Comparison of ENCODE assay signal across 8 cellular contexts in genomic region chr3:122416966-122417365, GRCh38. TPM values are rescaled to one million over a fixed set of nuclear protein-coding genes. Genes with fewer than 3 reads are reported as not detected.
DNase-seq lines count a peak whose midpoint lies in the region; ATAC-seq and TF ChIP-seq lines count a peak whose summit lies in the region.

No MANE protein-coding gene starts in this region.

- H3K27me3 ChIP-seq in suprapubic skin = no peaks in the 10 kb centered on the region

- DNase-seq in T-helper 2 cell treated with Interferon-gamma antibody and Interleukin-4, amounts not matched to agents 5 μg/mL and 100 μg/mL, for 36 hours (ENCODE audit: low spot score) = no peak
- DNase-seq in T-helper 2 cell (no peak), iris pigment epithelial cell (ENCODE audit: low read depth) (peak; percentile 15), suprapubic skin (ENCODE audit: low spot score in 2 of 2) (no peak), substantia nigra (lab: John Stamatoyannopoulos, UW) (no peak), dedifferentiated amniotic fluid mesenchymal stem cell (ENCODE audit: extremely low spot score) (no peak)
- no peak for DNase-seq in activated naive CD4-positive, alpha-beta T cell treated with anti-CD3 and anti-CD28 coated beads, Interleukin-2, amount 50 U/mL, for 72 hours (ENCODE audit: low spot score in 2 of 2)

- no peaks in the 10 kb centered on the region for H3K9me3 Mint-ChIP-seq in T-helper 2 cell treated with Interferon-gamma antibody and Interleukin-4, amounts not matched to agents 5 μg/mL and 100 μg/mL, for 36 hours
- no peaks in the 10 kb centered on the region for H3K9me3 Mint-ChIP-seq in activated naive CD4-positive, alpha-beta T cell treated with anti-CD3 and anti-CD28 coated beads, Interleukin-2, amount 50 U/mL, for 72 hours

- TF ChIP-seq POLR2A in suprapubic skin (IDR thresholded peaks at IDR 0.05) = no peak

- peak overlapping the region; percentile 99 for H3K4me3 Mint-ChIP-seq in T-helper 2 cell treated with Interferon-gamma antibody and Interleukin-4, amounts not matched to agents 5 μg/mL and 100 μg/mL, for 36 hours

- H3K27ac Mint-ChIP-seq in T-helper 2 cell treated with Interferon-gamma antibody and Interleukin-4, amounts not matched to agents 5 μg/mL and 100 μg/mL, for 36 hours = peak overlapping the region; percentile 100
- peak overlapping the region; percentile 96 to 98 for H3K27ac Mint-ChIP-seq in activated naive CD4-positive, alpha-beta T cell treated with anti-CD3 and anti-CD28 coated beads, Interleukin-2, amount 50 U/mL, for 72 hours

- no peaks in the 10 kb centered on the region for H3K9me3 ChIP-seq in suprapubic skin

- 53% methylated on average over 14 of the region's 14 CpGs for WGBS in suprapubic skin

- no peak for TF ChIP-seq EP300 in suprapubic skin (IDR thresholded peaks at IDR 0.05)

- peak overlapping the region; percentile 59 for H3K4me3 ChIP-seq in suprapubic skin

- no peak for TF ChIP-seq CTCF in suprapubic skin (IDR thresholded peaks at IDR 0.05)

- H3K27ac ChIP-seq in suprapubic skin = peak overlapping the region; percentile 87
- H3K27ac ChIP-seq in substantia nigra (ENCODE audit: low read depth, low read length, poor library complexity, severe bottlenecking) = no peak overlapping the region

- peaks cover 31% of the 10 kb centered on the region for H3K4me1 Mint-ChIP-seq in T-helper 2 cell treated with Interferon-gamma antibody and Interleukin-4, amounts not matched to agents 5 μg/mL and 100 μg/mL, for 36 hours (ENCODE audit: low read depth)

- peaks cover 25% of the 10 kb centered on the region for H3K36me3 Mint-ChIP-seq in T-helper 2 cell treated with Interferon-gamma antibody and Interleukin-4, amounts not matched to agents 5 μg/mL and 100 μg/mL, for 36 hours (ENCODE audit: low read depth)
- peaks cover 25% of the 10 kb centered on the region in 2 donors for H3K36me3 Mint-ChIP-seq in activated naive CD4-positive, alpha-beta T cell treated with anti-CD3 and anti-CD28 coated beads, Interleukin-2, amount 50 U/mL, for 72 hours

- peaks cover 30% of the 10 kb centered on the region for H3K4me1 ChIP-seq in suprapubic skin

- peaks cover 3% of the 10 kb centered on the region for H3K36me3 ChIP-seq in suprapubic skin

- ATAC-seq in activated naive CD4-positive, alpha-beta T cell treated with anti-CD3 and anti-CD28 coated beads, Interleukin-2, amount 50 U/mL, for 72 hours = no peak
- no peak for ATAC-seq in HG02885 (IDR thresholded peaks at IDR 0.05; ENCODE audit: poor library complexity, unreplicated experiment)

- H3K27me3 Mint-ChIP-seq in T-helper 2 cell treated with Interferon-gamma antibody and Interleukin-4, amounts not matched to agents 5 μg/mL and 100 μg/mL, for 36 hours (ENCODE audit: low read depth) = peaks cover 3% of the 10 kb centered on the region

RNA-seq across cellular contexts. Expression of gene WDR5B, which starts 1.1 kb away (rescaled TPM):
- total RNA-seq in activated naive CD4-positive, alpha-beta T cell treated with anti-CD3 and anti-CD28 coated beads, Interleukin-2, amount 50 U/mL, for 72 hours = 1 to 10 TPM; 2.3 to 3.1 TPM
- 1 to 10 TPM; 2.5 to 6.6 (median 3.9) TPM for total RNA-seq in suprapubic skin

RNA-seq across cellular contexts. Expression of gene FAM162A, which starts 33.0 kb away (rescaled TPM):
- 100 to 1,000 TPM in 1 of 2 donors, 10 to 100 TPM in 1; 51.2 to 194 TPM for total RNA-seq in activated naive CD4-positive, alpha-beta T cell treated with anti-CD3 and anti-CD28 coated beads, Interleukin-2, amount 50 U/mL, for 72 hours
- 10 to 100 TPM; 28.6 to 40.3 (median 33.4) TPM for total RNA-seq in suprapubic skin

RNA-seq across cellular contexts. Expression of gene MIX23, which starts 33.9 kb away (rescaled TPM):
- 10 to 100 TPM; 52.0 to 99.6 TPM for total RNA-seq in activated naive CD4-positive, alpha-beta T cell treated with anti-CD3 and anti-CD28 coated beads, Interleukin-2, amount 50 U/mL, for 72 hours
- 10 to 100 TPM; 10.2 to 40.1 (median 22.7) TPM for total RNA-seq in suprapubic skin
